1 cellular context compared by ENCODE assay signal in the genomic region with DNA sequence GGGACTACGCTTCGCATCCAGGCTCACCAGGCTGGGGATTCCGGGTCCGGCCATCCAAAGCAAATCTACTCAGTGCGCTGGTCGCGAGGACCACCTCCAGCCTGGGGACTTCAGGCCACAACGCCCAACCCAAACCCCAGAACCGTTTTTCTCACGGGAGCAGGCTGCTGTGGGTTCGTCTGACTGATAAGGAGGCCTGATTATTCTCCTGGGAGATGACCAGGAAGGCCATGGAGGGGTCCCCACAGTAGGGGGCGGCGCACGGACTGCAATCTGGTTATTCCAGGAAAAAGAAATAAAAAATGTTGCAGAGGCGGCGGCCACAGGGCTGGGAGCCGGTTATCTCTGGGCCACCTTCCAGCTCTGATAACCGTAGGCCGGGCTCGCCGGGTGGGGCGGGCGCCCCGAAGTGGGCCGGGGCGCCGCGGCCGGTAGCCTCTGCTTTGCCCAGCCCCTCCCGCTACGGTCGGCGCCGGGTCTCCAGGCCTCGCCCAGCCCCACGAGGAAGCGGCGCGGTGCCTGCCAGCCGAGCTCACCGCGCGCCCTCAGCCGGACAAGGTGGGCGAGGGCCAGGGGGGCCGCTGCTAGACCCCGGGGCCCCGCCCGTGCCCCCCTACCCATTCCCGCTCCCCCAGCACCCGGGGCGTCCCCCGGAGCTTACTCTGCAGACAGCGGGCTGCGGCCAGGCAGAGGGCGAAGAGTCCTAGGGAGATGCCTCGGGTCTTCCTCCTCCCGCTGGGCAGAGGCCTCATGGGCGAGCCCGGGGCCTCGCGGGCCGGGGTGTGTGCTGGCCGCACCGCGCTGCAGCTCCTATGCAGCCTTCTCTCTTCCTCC.
TF ChIP-seq lines count a peak whose summit lies in the region.

No MANE protein-coding gene starts in this region.

TF ChIP-seq in HepG2, 621 proteins besides CTCF, POLR2A, EP300 and RAD21 (continued from another document):
- TF ChIP-seq, protein P1, sequence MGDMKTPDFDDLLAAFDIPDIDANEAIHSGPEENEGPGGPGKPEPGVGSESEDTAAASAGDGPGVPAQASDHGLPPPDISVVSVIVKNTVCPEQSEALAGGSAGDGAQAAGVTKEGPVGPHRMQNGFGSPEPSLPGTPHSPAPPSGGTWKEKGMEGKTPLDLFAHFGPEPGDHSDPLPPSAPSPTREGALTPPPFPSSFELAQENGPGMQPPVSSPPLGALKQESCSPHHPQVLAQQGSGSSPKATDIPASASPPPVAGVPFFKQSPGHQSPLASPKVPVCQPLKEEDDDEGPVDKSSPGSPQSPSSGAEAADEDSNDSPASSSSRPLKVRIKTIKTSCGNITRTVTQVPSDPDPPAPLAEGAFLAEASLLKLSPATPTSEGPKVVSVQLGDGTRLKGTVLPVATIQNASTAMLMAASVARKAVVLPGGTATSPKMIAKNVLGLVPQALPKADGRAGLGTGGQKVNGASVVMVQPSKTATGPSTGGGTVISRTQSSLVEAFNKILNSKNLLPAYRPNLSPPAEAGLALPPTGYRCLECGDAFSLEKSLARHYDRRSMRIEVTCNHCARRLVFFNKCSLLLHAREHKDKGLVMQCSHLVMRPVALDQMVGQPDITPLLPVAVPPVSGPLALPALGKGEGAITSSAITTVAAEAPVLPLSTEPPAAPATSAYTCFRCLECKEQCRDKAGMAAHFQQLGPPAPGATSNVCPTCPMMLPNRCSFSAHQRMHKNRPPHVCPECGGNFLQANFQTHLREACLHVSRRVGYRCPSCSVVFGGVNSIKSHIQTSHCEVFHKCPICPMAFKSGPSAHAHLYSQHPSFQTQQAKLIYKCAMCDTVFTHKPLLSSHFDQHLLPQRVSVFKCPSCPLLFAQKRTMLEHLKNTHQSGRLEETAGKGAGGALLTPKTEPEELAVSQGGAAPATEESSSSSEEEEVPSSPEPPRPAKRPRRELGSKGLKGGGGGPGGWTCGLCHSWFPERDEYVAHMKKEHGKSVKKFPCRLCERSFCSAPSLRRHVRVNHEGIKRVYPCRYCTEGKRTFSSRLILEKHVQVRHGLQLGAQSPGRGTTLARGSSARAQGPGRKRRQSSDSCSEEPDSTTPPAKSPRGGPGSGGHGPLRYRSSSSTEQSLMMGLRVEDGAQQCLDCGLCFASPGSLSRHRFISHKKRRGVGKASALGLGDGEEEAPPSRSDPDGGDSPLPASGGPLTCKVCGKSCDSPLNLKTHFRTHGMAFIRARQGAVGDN (CRISPR knock-in tag; IDR thresholded peaks at IDR 0.05), result peak; percentile 58; the same call in 1 of the 2 replicates
- no peak for TF ChIP-seq ATAD3A (CRISPR knock-in tag; IDR thresholded peaks at IDR 0.05)
- TF ChIP-seq, protein P2, sequence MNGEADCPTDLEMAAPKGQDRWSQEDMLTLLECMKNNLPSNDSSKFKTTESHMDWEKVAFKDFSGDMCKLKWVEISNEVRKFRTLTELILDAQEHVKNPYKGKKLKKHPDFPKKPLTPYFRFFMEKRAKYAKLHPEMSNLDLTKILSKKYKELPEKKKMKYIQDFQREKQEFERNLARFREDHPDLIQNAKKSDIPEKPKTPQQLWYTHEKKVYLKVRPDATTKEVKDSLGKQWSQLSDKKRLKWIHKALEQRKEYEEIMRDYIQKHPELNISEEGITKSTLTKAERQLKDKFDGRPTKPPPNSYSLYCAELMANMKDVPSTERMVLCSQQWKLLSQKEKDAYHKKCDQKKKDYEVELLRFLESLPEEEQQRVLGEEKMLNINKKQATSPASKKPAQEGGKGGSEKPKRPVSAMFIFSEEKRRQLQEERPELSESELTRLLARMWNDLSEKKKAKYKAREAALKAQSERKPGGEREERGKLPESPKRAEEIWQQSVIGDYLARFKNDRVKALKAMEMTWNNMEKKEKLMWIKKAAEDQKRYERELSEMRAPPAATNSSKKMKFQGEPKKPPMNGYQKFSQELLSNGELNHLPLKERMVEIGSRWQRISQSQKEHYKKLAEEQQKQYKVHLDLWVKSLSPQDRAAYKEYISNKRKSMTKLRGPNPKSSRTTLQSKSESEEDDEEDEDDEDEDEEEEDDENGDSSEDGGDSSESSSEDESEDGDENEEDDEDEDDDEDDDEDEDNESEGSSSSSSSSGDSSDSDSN (CRISPR knock-in tag; IDR thresholded peaks at IDR 0.05), result peak; percentile 17; the same call in 1 of the 2 replicates
- no peak for TF ChIP-seq CAMTA2 (CRISPR knock-in tag; IDR thresholded peaks at IDR 0.05; ENCODE audit: borderline replicate concordance)
- TF ChIP-seq ZFY (CRISPR knock-in tag; IDR thresholded peaks at IDR 0.05), result peak; percentile 49
- TF ChIP-seq GABPB1 (CRISPR knock-in tag; IDR thresholded peaks at IDR 0.05), result peak; percentile 17; the same call in 1 of the 2 replicates
- TF ChIP-seq HDAC1 (CRISPR knock-in tag; IDR thresholded peaks at IDR 0.05), result 0 out of 2 replicates have a peak, but pooled peaks have one; percentile 15
- TF ChIP-seq PRMT3 (CRISPR knock-in tag; IDR thresholded peaks at IDR 0.05; ENCODE audit: borderline replicate concordance, low read depth), result no peak
- TF ChIP-seq ZNF251 (CRISPR knock-in tag; IDR thresholded peaks at IDR 0.05), result no peak
- TF ChIP-seq, protein P3, sequence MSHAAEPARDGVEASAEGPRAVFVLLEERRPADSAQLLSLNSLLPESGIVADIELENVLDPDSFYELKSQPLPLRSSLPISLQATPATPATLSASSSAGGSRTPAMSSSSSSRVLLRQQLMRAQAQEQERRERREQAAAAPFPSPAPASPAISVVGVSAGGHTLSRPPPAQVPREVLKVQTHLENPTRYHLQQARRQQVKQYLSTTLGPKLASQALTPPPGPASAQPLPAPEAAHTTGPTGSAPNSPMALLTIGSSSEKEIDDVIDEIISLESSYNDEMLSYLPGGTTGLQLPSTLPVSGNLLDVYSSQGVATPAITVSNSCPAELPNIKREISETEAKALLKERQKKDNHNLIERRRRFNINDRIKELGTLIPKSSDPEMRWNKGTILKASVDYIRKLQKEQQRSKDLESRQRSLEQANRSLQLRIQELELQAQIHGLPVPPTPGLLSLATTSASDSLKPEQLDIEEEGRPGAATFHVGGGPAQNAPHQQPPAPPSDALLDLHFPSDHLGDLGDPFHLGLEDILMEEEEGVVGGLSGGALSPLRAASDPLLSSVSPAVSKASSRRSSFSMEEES (CRISPR knock-in tag; IDR thresholded peaks at IDR 0.05), result no peak
- 0 out of 2 replicates have a peak, but pooled peaks have one; percentile 24 for TF ChIP-seq TBX2 (CRISPR knock-in tag; IDR thresholded peaks at IDR 0.05; ENCODE audit: borderline replicate concordance)
- TF ChIP-seq, protein P4, sequence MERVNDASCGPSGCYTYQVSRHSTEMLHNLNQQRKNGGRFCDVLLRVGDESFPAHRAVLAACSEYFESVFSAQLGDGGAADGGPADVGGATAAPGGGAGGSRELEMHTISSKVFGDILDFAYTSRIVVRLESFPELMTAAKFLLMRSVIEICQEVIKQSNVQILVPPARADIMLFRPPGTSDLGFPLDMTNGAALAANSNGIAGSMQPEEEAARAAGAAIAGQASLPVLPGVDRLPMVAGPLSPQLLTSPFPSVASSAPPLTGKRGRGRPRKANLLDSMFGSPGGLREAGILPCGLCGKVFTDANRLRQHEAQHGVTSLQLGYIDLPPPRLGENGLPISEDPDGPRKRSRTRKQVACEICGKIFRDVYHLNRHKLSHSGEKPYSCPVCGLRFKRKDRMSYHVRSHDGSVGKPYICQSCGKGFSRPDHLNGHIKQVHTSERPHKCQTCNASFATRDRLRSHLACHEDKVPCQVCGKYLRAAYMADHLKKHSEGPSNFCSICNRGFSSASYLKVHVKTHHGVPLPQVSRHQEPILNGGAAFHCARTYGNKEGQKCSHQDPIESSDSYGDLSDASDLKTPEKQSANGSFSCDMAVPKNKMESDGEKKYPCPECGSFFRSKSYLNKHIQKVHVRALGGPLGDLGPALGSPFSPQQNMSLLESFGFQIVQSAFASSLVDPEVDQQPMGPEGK (CRISPR knock-in tag; IDR thresholded peaks at IDR 0.05), result 0 out of 2 replicates have a peak, but pooled peaks have one; percentile 43
- TF ChIP-seq, protein P5, sequence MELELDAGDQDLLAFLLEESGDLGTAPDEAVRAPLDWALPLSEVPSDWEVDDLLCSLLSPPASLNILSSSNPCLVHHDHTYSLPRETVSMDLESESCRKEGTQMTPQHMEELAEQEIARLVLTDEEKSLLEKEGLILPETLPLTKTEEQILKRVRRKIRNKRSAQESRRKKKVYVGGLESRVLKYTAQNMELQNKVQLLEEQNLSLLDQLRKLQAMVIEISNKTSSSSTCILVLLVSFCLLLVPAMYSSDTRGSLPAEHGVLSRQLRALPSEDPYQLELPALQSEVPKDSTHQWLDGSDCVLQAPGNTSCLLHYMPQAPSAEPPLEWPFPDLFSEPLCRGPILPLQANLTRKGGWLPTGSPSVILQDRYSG (CRISPR knock-in tag; IDR thresholded peaks at IDR 0.05), result no peak
- TF ChIP-seq ZBTB7A (CRISPR knock-in tag; IDR thresholded peaks at IDR 0.05), result 0 out of 2 replicates have a peak, but pooled peaks have one; percentile 24
- TF ChIP-seq, protein P6, sequence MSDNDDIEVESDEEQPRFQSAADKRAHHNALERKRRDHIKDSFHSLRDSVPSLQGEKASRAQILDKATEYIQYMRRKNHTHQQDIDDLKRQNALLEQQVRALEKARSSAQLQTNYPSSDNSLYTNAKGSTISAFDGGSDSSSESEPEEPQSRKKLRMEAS (IDR thresholded peaks at IDR 0.05), result peak; percentile 38; the same call in 1 of the 2 replicates
- TF ChIP-seq KMT2A (CRISPR knock-in tag; IDR thresholded peaks at IDR 0.05), result no peak
- TF ChIP-seq, protein P7, sequence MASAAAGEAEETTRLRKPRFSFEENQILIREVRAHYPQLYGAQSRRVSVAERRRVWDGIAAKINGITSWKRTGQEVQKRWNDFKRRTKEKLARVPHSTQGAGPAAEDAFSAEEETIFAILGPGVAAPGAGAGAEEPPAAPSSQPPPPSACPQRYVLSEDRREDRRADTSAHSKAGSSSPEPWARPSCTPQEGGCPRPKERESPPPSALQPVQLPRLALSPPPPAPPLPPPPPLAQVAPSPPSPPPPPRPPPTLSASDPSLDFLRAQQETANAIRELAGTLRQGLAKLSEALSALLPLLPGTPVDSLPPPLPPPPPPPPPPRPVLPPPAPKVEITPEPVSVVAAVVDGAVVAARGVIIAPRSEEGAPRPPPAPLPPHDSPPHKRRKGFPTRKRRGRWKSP (CRISPR knock-in tag; IDR thresholded peaks at IDR 0.05), result no peak
- no peak for TF ChIP-seq MAZ (IDR thresholded peaks at IDR 0.05; ENCODE audit: borderline replicate concordance, low read depth, low read length)
- peak; percentile 61; the same call in 1 of the 2 replicates for TF ChIP-seq MAZ (CRISPR knock-in tag; IDR thresholded peaks at IDR 0.05; ENCODE audit: low read depth)
- no peak for TF ChIP-seq MIXL1 (CRISPR knock-in tag; IDR thresholded peaks at IDR 0.05)
- TF ChIP-seq ZNF629 (CRISPR knock-in tag; conservative IDR thresholded peaks at IDR 0.05), result 0 out of 2 replicates have a peak, but pooled peaks have one; percentile 4
TF ChIP-seq in HepG2: peak in this region for 12.
